In genomic region chr13:52127783-52128702, GRCh38 we compare ENCODE assay signal across 8 cellular contexts. TPM values are rescaled to one million over a fixed set of nuclear protein-coding genes. Genes with fewer than 3 reads are reported as not detected.
DNase-seq lines count a peak whose midpoint lies in the region; ATAC-seq and TF ChIP-seq lines count a peak whose summit lies in the region.

No MANE protein-coding gene starts in this region.

- H3K4me1 ChIP-seq in gastroesophageal sphincter: peaks cover 0 to 26% (median 4%) of the 10 kb centered on the region in 3 donors
- H3K4me1 ChIP-seq in neutrophil (ENCODE audit: control insufficient read depth in 1 of 2, insufficient read depth in 1 of 2, low read depth in 1 of 2, low read length in 1 of 2): peaks cover 16 to 21% of the 10 kb centered on the region in 2 experiments

- H3K36me3 Mint-ChIP-seq in activated naive CD4-positive, alpha-beta T cell treated with anti-CD3 and anti-CD28 coated beads for 36 hours (ENCODE audit: low read depth): peaks cover 1% of the 10 kb centered on the region
- H3K36me3 Mint-ChIP-seq in type B pancreatic cell: peaks cover 20% of the 10 kb centered on the region

- WGBS in gastroesophageal sphincter (ENCODE audit: low coverage in 1 of 2), 2 donors: 1% methylated on average over 16 to 21 of the region's 33 CpGs

- no peaks in the 10 kb centered on the region for H3K9me3 ChIP-seq in gastroesophageal sphincter
- no peaks in the 10 kb centered on the region for H3K9me3 ChIP-seq in neutrophil

- POLR2A ChIA-PET in RWPE1 (lab: Yijun Ruan, JAX; ENCODE audit: low non-redundant PET): no interaction called here

- peak overlapping the region; percentile 70 for H3K4me3 Mint-ChIP-seq in activated naive CD4-positive, alpha-beta T cell treated with anti-CD3 and anti-CD28 coated beads for 36 hours
- peak overlapping the region; percentile 89 for H3K4me3 Mint-ChIP-seq in type B pancreatic cell

- no peak for TF ChIP-seq EP300 in gastroesophageal sphincter (IDR thresholded peaks at IDR 0.05)

- no peaks in the 10 kb centered on the region for H3K27me3 ChIP-seq in gastroesophageal sphincter
- peaks cover 28% of the 10 kb centered on the region for H3K27me3 ChIP-seq in neutrophil

- peaks cover 0 to 24% of the 10 kb centered on the region in 2 donors for H3K36me3 ChIP-seq in gastroesophageal sphincter
- H3K36me3 ChIP-seq in neutrophil: peaks cover 5% of the 10 kb centered on the region

- no peak overlapping the region for H3K27ac Mint-ChIP-seq in activated naive CD4-positive, alpha-beta T cell treated with anti-CD3 and anti-CD28 coated beads for 36 hours
- peak overlapping the region; percentile 72 for H3K27ac Mint-ChIP-seq in type B pancreatic cell

- intact Hi-C loops in activated naive CD4-positive, alpha-beta T cell treated with anti-CD3 and anti-CD28 coated beads for 36 hours (cut with micrococcal nuclease): loop anchor here (1.0 to 10.0 kb wide), 13 partner anchors 23 to 1001 kb away; partner anchors contain the start of genes ALG11, INTS6, TMEM272 and VPS36

- H3K9me3 Mint-ChIP-seq in activated naive CD4-positive, alpha-beta T cell treated with anti-CD3 and anti-CD28 coated beads for 36 hours: no peaks in the 10 kb centered on the region
- H3K9me3 Mint-ChIP-seq in type B pancreatic cell: no peaks in the 10 kb centered on the region

- CTCF ChIA-PET in RWPE1 (lab: Yijun Ruan, JAX): interaction anchor here (0.5 to 3.1 kb wide), 20 partner anchors 9 to 842 kb away, joined by 3 to 38 read pairs (median 3); no protein-coding TSS in a partner anchor
- CTCF ChIA-PET in activated naive CD4-positive, alpha-beta T cell treated with anti-CD3 and anti-CD28 coated beads for 36 hours (lab: Charles Lee): interaction anchor here (0.5 to 4.9 kb wide), 44 partner anchors 9 to 1001 kb away, joined by 3 to 55 read pairs (median 4); partner anchors contain the start of genes ALG11, ATP7B, CCDC70 and UTP14C

- H3K27me3 Mint-ChIP-seq in activated naive CD4-positive, alpha-beta T cell treated with anti-CD3 and anti-CD28 coated beads for 36 hours (ENCODE audit: low read depth): peaks cover 2% of the 10 kb centered on the region
- H3K27me3 Mint-ChIP-seq in type B pancreatic cell: no peaks in the 10 kb centered on the region

- 0 out of 2 replicates have a peak overlapping the region, but pooled peaks have one; percentile 15 for H3K27ac ChIP-seq in RWPE1
- peak overlapping the region in 3 of 4 donors; percentile 29 to 63 (median 55) for H3K27ac ChIP-seq in gastroesophageal sphincter
- no peak overlapping the region for H3K27ac ChIP-seq in neutrophil

- DNase-seq in COR-L47 (lab: John Stamatoyannopoulos, UW) (peak; percentile 57), Kasumi-1 (lab: John Stamatoyannopoulos, UW) (peak; percentile 72 to 74), RWPE1 (ENCODE audit: low spot score) (peak; percentile 83), type B pancreatic cell (ENCODE audit: extremely low spot score, unreplicated experiment) (peak; percentile 72)
- peak; percentile 73 for DNase-seq in activated naive CD4-positive, alpha-beta T cell treated with anti-CD3 and anti-CD28 coated beads for 36 hours

- TF ChIP-seq POLR2A in gastroesophageal sphincter (IDR thresholded peaks at IDR 0.05): no peak

- ATAC-seq in GM21381 (IDR thresholded peaks at IDR 0.05; ENCODE audit: unreplicated experiment) (peak; percentile 52), gastroesophageal sphincter (peak; percentile 71)

- TF ChIP-seq CTCF in RWPE1 (conservative IDR thresholded peaks at IDR 0.05; ENCODE audit: low read depth) (peak; percentile 83), gastroesophageal sphincter (IDR thresholded peaks at IDR 0.05) (peak; percentile 70 to 88 (median 76)), neutrophil (IDR thresholded peaks at IDR 0.05) (peak; percentile 60), type B pancreatic cell (conservative IDR thresholded peaks at IDR 0.05) (peak; percentile 93)

- H3K4me3 ChIP-seq in gastroesophageal sphincter (peak overlapping the region; percentile 37 to 67), neutrophil (ENCODE audit: low read depth in 1 of 2, low read length in 1 of 2) (peak overlapping the region; percentile 50 to 75)

- H3K4me1 Mint-ChIP-seq in activated naive CD4-positive, alpha-beta T cell treated with anti-CD3 and anti-CD28 coated beads for 36 hours (ENCODE audit: low read depth): peaks cover 12% of the 10 kb centered on the region
- H3K4me1 Mint-ChIP-seq in type B pancreatic cell (ENCODE audit: unreplicated experiment): peaks cover 6% of the 10 kb centered on the region

RNA-seq across cellular contexts. Expression of gene NEK5, which starts 0.8 kb away (rescaled TPM):
- total RNA-seq in activated naive CD4-positive, alpha-beta T cell treated with anti-CD3 and anti-CD28 coated beads for 36 hours: under 1 TPM; 0.10 to 0.14 TPM
- total RNA-seq in gastroesophageal sphincter: under 1 TPM in 3 of 4 donors, not detected in 1; 0.12 to 0.35 (median 0.27) TPM
- 1.5 and 5.2 TPM in 2 replicates for total RNA-seq in type B pancreatic cell (ENCODE audit: low replicate concordance)

RNA-seq across cellular contexts. Expression of gene NEK3, which starts 31.4 kb away (rescaled TPM):
- total RNA-seq in activated naive CD4-positive, alpha-beta T cell treated with anti-CD3 and anti-CD28 coated beads for 36 hours: 1 to 10 TPM; 4.0 to 4.3 TPM
- total RNA-seq in gastroesophageal sphincter (10 to 100 TPM in 2 of 4 donors, 1 to 10 TPM in 2; 7.0 to 13.5 (median 10.5) TPM), type B pancreatic cell (ENCODE audit: low replicate concordance) (14.7 and 28.3 TPM in 2 replicates)
